ENCODE assay signal across 8 cellular contexts in genomic region chr1:9910080-9910424, GRCh38. TPM values are rescaled to one million over a fixed set of nuclear protein-coding genes. Genes with fewer than 3 reads are reported as not detected.
DNase-seq lines count a peak whose midpoint lies in the region; ATAC-seq and TF ChIP-seq lines count a peak whose summit lies in the region.

A gene with protein sequence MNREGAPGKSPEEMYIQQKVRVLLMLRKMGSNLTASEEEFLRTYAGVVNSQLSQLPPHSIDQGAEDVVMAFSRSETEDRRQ (minus strand): TSS chr1:9910269. CDS start chr1:9872064, 38,205 bp downstream.

- no peaks in the 10 kb centered on the region for H3K27me3 ChIP-seq in CD8-positive, alpha-beta T cell (ENCODE audit: insufficient read depth, low read length)
- no peaks in the 10 kb centered on the region for H3K27me3 ChIP-seq in iPS-18a (ENCODE audit: control insufficient read depth, insufficient read depth, low read length)

- no peak for TF ChIP-seq CTCF in CD8-positive, alpha-beta T cell (IDR thresholded peaks at IDR 0.05)

- H3K9me3 Mint-ChIP-seq in CD8-positive, alpha-beta T cell, result no peaks in the 10 kb centered on the region
- H3K9me3 Mint-ChIP-seq in stimulated activated memory B cell treated with anti-CD40 and anti-IgM and Interleukin-4, amounts not matched to agents 10 μg/mL and 1 μg/mL and 100 μg/mL, for 72 hours, result no peaks in the 10 kb centered on the region

- peak within 1 kb of the TSS; percentile 79 for H3K27ac ChIP-seq in CD8-positive, alpha-beta T cell (ENCODE audit: low read depth, low read length)
- H3K27ac ChIP-seq in adipose tissue (ENCODE audit: low read depth, low read length) (peak within 1 kb of the TSS; percentile 72), iPS-18a (ENCODE audit: low read length) (peak within 1 kb of the TSS; percentile 76)

- 0 to 1% (median 0%) methylated on average over 8 to 53 of the region's 54 CpGs for WGBS in adipose tissue, 3 donors

- H3K4me1 ChIP-seq in CD8-positive, alpha-beta T cell (ENCODE audit: insufficient read depth, low read length), result peaks cover 17% of the 10 kb centered on the region
- H3K4me1 ChIP-seq in iPS-18a (ENCODE audit: control insufficient read depth, low read depth, low read length), result no peaks in the 10 kb centered on the region

- H3K27ac Mint-ChIP-seq in CD8-positive, alpha-beta T cell, result peak within 1 kb of the TSS; percentile 97
- peak within 1 kb of the TSS; percentile 95 for H3K27ac Mint-ChIP-seq in stimulated activated memory B cell treated with anti-CD40 and anti-IgM and Interleukin-4, amounts not matched to agents 10 μg/mL and 1 μg/mL and 100 μg/mL, for 72 hours

- no peak for ATAC-seq in CD8-positive, alpha-beta T cell
- ATAC-seq in GM19467 (IDR thresholded peaks at IDR 0.05; ENCODE audit: unreplicated experiment), result peak; percentile 75
- peak; percentile 92 for ATAC-seq in stimulated activated memory B cell treated with anti-CD40 and anti-IgM and Interleukin-4, amounts not matched to agents 10 μg/mL and 1 μg/mL and 100 μg/mL, for 72 hours

- intact Hi-C loops in CD8-positive, alpha-beta T cell (cut with DNase I, micrococcal nuclease), result loop anchor here (1.0 to 10.0 kb wide), 18 partner anchors 33 to 1355 kb away; partner anchors contain the start of genes UBE4B (in 2 of the 2), DFFA (in 1 of the 2), ENO1 (in 1 of the 2) and GPR157 (in 1 of the 2)

- peaks cover 28% of the 10 kb centered on the region for H3K4me1 Mint-ChIP-seq in CD8-positive, alpha-beta T cell (ENCODE audit: low read depth)
- peaks cover 28% of the 10 kb centered on the region for H3K4me1 Mint-ChIP-seq in stimulated activated memory B cell treated with anti-CD40 and anti-IgM and Interleukin-4, amounts not matched to agents 10 μg/mL and 1 μg/mL and 100 μg/mL, for 72 hours

- no peak for DNase-seq in CD8-positive, alpha-beta T cell
- DNase-seq in HT-29 (ENCODE audit: low spot score) (no peak), D341Med (ENCODE audit: low spot score) (no peak), NCI-H2029 treated with DMSO at 0.1 percent for 48 hours (lab: John Stamatoyannopoulos, UW) (no peak)

- no peaks in the 10 kb centered on the region for H3K27me3 Mint-ChIP-seq in CD8-positive, alpha-beta T cell (ENCODE audit: low read depth)
- no peaks in the 10 kb centered on the region for H3K27me3 Mint-ChIP-seq in stimulated activated memory B cell treated with anti-CD40 and anti-IgM and Interleukin-4, amounts not matched to agents 10 μg/mL and 1 μg/mL and 100 μg/mL, for 72 hours

- peak within 1 kb of the TSS; percentile 95 for H3K4me3 Mint-ChIP-seq in CD8-positive, alpha-beta T cell
- peak within 1 kb of the TSS; percentile 94 for H3K4me3 Mint-ChIP-seq in stimulated activated memory B cell treated with anti-CD40 and anti-IgM and Interleukin-4, amounts not matched to agents 10 μg/mL and 1 μg/mL and 100 μg/mL, for 72 hours

- peaks cover 10% of the 10 kb centered on the region for H3K36me3 Mint-ChIP-seq in CD8-positive, alpha-beta T cell
- H3K36me3 Mint-ChIP-seq in stimulated activated memory B cell treated with anti-CD40 and anti-IgM and Interleukin-4, amounts not matched to agents 10 μg/mL and 1 μg/mL and 100 μg/mL, for 72 hours, result no peaks in the 10 kb centered on the region

- H3K4me3 ChIP-seq in CD8-positive, alpha-beta T cell (ENCODE audit: low read depth, low read length), result peak within 1 kb of the TSS; percentile 88
- peak within 1 kb of the TSS; percentile 92 for H3K4me3 ChIP-seq in iPS-18a (ENCODE audit: low read length)

- CTCF ChIA-PET in CD8-positive, alpha-beta T cell (lab: Charles Lee), result interaction anchor here (1.0 to 1.2 kb wide), 2 partner anchors 42 to 125 kb away, joined by 3 read pairs; no protein-coding TSS in a partner anchor

- H3K9ac ChIP-seq in iPS-18a (ENCODE audit: low read length), result peak within 1 kb of the TSS; percentile 70

- POLR2A ChIA-PET in CD8-positive, alpha-beta T cell (lab: Charles Lee), result interaction anchor here (1.0 to 1.2 kb wide), 3 partner anchors 33 to 194 kb away, joined by 3 to 5 read pairs (median 4); partner anchors contain the start of genes LZIC and NMNAT1

- no peaks in the 10 kb centered on the region for H3K36me3 ChIP-seq in CD8-positive, alpha-beta T cell (ENCODE audit: insufficient read depth, low read length)
- H3K36me3 ChIP-seq in iPS-18a (ENCODE audit: control insufficient read depth, low read depth, low read length), result no peaks in the 10 kb centered on the region

- H3K9me3 ChIP-seq in CD8-positive, alpha-beta T cell (ENCODE audit: low read length), result no peaks in the 10 kb centered on the region
- H3K9me3 ChIP-seq in iPS-18a (ENCODE audit: control insufficient read depth, low read depth, low read length), result no peaks in the 10 kb centered on the region

RNA-seq across cellular contexts. Expression of the gene that starts here (rescaled TPM):
- total RNA-seq in CD8-positive, alpha-beta T cell, result 1 to 10 TPM; 6.3 to 7.7 TPM
- total RNA-seq in HT-29 (2014; rRNA removed; shearing (Covaris generic)), result 12.2 and 16.4 TPM in 2 replicates
- 10 to 100 TPM; 18.1 to 22.6 (median 18.6) TPM for polyA plus RNA-seq in adipose tissue
